Comparison of ENCODE assay signal across 9 cellular contexts in genomic region chr1:8077120-8077573, GRCh38. TPM values are rescaled to one million over a fixed set of nuclear protein-coding genes. Genes with fewer than 3 reads are reported as not detected.
DNase-seq lines count a peak whose midpoint lies in the region; ATAC-seq and TF ChIP-seq lines count a peak whose summit lies in the region.
"Had no signal": no experiment of that assay in that cellular context is flagged by ENCODE, and none has a peak within 500 bp of the region (broad histone marks: within the 10 kb centered on the region; RNA-seq: fewer than 3 reads in every experiment).

No MANE protein-coding gene starts in this region.

- no peak for ATAC-seq in GM18498 (IDR thresholded peaks at IDR 0.05; ENCODE audit: unreplicated experiment)

- no peaks in the 10 kb centered on the region for H4K20me1 ChIP-seq in hepatocyte (ENCODE audit: insufficient read depth, poor library complexity, severe bottlenecking)

- no peaks in the 10 kb centered on the region for H3K9me2 ChIP-seq in hepatocyte (replicated peaks; ENCODE audit: insufficient read depth)

- H3K27me3 ChIP-seq in hepatocyte (no peaks in the 10 kb centered on the region), stomach smooth muscle (ENCODE audit: control insufficient read depth in 1 of 2, insufficient read depth in 2 of 2, low read length in 2 of 2) (no peaks in the 10 kb centered on the region)

- H2AFZ ChIP-seq in hepatocyte: no peak overlapping the region

- peak overlapping the region in 1 of 2 donors; percentile 29 for H3K9ac ChIP-seq in stomach smooth muscle (ENCODE audit: low read length in 2 of 2)

- TF ChIP-seq CTCF in VCaP (conservative IDR thresholded peaks at IDR 0.05) (no peak), hepatocyte (IDR thresholded peaks at IDR 0.05; ENCODE audit: poor library complexity) (no peak)

- H3K9me3 ChIP-seq in hepatocyte (ENCODE audit: low read depth) (no peaks in the 10 kb centered on the region), stomach smooth muscle (ENCODE audit: control insufficient read depth in 2 of 2, low read length in 2 of 2) (no peaks in the 10 kb centered on the region)

- 28% methylated on average over 8 of the region's 8 CpGs for WGBS in hepatocyte (ENCODE audit: low lambda C conversion rate, missing lambda C conversion rate)

- DNase-seq in HT1080 (ENCODE audit: low read depth) (peak; percentile 96), hepatocyte (ENCODE audit: low spot score) (peak; percentile 81), SK-N-DZ (ENCODE audit: low spot score) (no peak)
- no peak for DNase-seq in activated CD4-positive, alpha-beta T cell treated with anti-CD3 and anti-CD28 coated beads for 4 hours
- no peak for DNase-seq in stimulated activated CD4-positive, alpha-beta T cell treated with anti-CD3 and anti-CD28 coated beads, Interleukin-15, amount 100 ng/mL, for 24 hours
- DNase-seq: retina had no signal

- H3K36me3 ChIP-seq in hepatocyte (replicated peaks; ENCODE audit: insufficient read depth, low read depth): no peaks in the 10 kb centered on the region
- no peaks in the 10 kb centered on the region for H3K36me3 ChIP-seq in stomach smooth muscle (ENCODE audit: control insufficient read depth in 2 of 2, insufficient read depth in 2 of 2, low read length in 2 of 2)

- H3K79me2 ChIP-seq in hepatocyte: no peaks in the 10 kb centered on the region

- H3K4me3 ChIP-seq in hepatocyte (no peak overlapping the region), stomach smooth muscle (ENCODE audit: low read length in 2 of 2) (peak overlapping the region in 1 of 2 donors; percentile 22)

- peak overlapping the region; percentile 34; the same call in 1 of the 2 replicates for H3K27ac ChIP-seq in VCaP
- peak overlapping the region; percentile 95 for H3K27ac ChIP-seq in hepatocyte
- peak overlapping the region; percentile 82 for H3K27ac ChIP-seq in stomach smooth muscle (ENCODE audit: low read length)

- H3K4me1 ChIP-seq in hepatocyte (ENCODE audit: insufficient read depth): peaks cover 34% of the 10 kb centered on the region
- H3K4me1 ChIP-seq in stomach smooth muscle (ENCODE audit: control insufficient read depth, insufficient read depth, low read length): peaks cover 28% of the 10 kb centered on the region

- no peak overlapping the region for H3K4me2 ChIP-seq in hepatocyte

RNA-seq across cellular contexts. Expression of gene ERRFI1, which starts 51.0 kb away (rescaled TPM):
- total RNA-seq in HT1080 (2014; rRNA removed; shearing (Covaris generic)): 143 and 169 TPM in 2 replicates
- polyA plus RNA-seq in HT1080 (2015; cell fraction: cytosol; rRNA removed): 293 and 378 TPM in 2 replicates
- polyA plus RNA-seq in HT1080 (2015; cell fraction: nucleus; rRNA removed): 266 and 294 TPM in 2 replicates
- total RNA-seq in hepatocyte: 154 and 163 TPM in 2 replicates
- 123 and 139 TPM in 2 replicates for polyA plus RNA-seq in hepatocyte
- 6.2 and 6.5 TPM in 2 replicates for polyA plus RNA-seq in SK-N-DZ (2014; cell fraction: cytosol; rRNA removed)
- 4.8 and 7.1 TPM in 2 replicates for polyA plus RNA-seq in SK-N-DZ (2014; cell fraction: nucleus; rRNA removed)

Comparison
In these comparisons a context has a peak if more than half of its experiments do, and no peak if none do; other contexts are left out.
1. DNase-seq: peak in HT1080 (single experiment) and hepatocyte (single experiment); none in SK-N-DZ (single experiment), activated CD4-positive, alpha-beta T cell treated with anti-CD3 and anti-CD28 coated beads for 4 hours (0 of 2) and stimulated activated CD4-positive, alpha-beta T cell treated with anti-CD3 and anti-CD28 coated beads, Interleukin-15, amount 100 ng/mL, for 24 hours (single experiment).
2. H3K27ac ChIP-seq: peak in every context shown above with its lines; median percentile 95 in hepatocyte; 82 in stomach smooth muscle; 34 in VCaP.